ENCODE assay signal across 28 cellular contexts in the genomic region with DNA sequence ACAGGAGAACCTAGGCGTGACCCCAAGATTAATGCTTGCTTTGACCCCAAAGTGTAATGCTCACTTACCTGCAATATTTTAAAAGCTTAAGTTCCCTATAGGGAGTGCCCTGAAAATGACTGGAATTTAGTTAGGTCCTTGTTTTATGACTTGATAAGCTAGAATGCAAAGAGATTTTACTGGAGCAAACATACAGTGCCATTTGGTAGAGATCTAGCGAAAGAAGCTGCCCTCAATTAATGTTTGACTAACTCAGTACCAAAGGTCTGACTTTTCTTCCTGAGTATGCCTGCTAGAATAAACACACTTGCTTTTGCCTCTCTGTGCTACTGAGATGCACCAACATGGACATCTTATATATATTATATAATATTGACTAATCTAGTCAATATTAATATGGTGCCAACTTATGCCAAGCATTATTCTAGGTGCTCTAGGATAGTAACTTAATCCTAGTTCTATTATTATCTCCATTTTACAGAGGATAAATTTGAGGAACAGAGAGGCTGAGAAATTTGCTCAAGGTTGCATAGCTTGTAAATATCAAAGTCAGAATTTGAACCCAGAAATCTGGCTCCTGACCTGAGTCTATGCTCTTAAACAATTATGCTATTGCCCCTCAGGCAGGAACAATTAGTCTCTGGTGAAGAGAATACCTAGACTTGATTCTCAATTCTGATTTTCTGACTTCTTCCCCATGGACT. TPM values are rescaled to one million over a fixed set of nuclear protein-coding genes. Genes with fewer than 3 reads are reported as not detected.
A peak's percentile ranks its signal among the peaks of the same experiment; 100 is the strongest.
DNase-seq lines count a peak whose midpoint lies in the region; ATAC-seq, FAIRE-seq and TF ChIP-seq lines count a peak whose summit lies in the region.
"Had no signal": no experiment of that assay in that cellular context is flagged by ENCODE, and none has a peak within 500 bp of the region (broad histone marks: within the 10 kb centered on the region; RNA-seq: fewer than 3 reads in every experiment).

No MANE protein-coding gene starts in this region.

- no peaks in the 10 kb centered on the region for H3K79me2 ChIP-seq in HCT116 (ENCODE audit: insufficient read depth, low read length)

- POLR2A ChIA-PET in HCT116 (lab: Charles Lee) = interaction anchor here (0.8 to 1.9 kb wide), 3 partner anchors 7 to 17 kb away, joined by 3 to 7 read pairs (median 5); no protein-coding TSS in a partner anchor

- BruUV-seq in HCT116 (replicated peaks; lab: Mats Ljungman, UMichigan) = no TSS peak

- TF ChIP-seq RAD21 in HCT116 (IDR thresholded peaks at IDR 0.05; ENCODE audit: low read depth) = no peak
- peak; percentile 25 to 36 for TF ChIP-seq RAD21 in liver (IDR thresholded peaks at IDR 0.05)

- DNase-seq in HCT116 (ENCODE audit: low read depth, low spot score) (no peak), stomach (no peak), NCI-H187 (lab: John Stamatoyannopoulos, UW) (no peak)
- DNase-seq: activated CD4-positive, CD25-positive, alpha-beta regulatory T cell; activated CD8-positive, alpha-beta memory T cell treated with anti-CD3 and anti-CD28 coated beads, Interleukin-2, amount 10 ng/mL, durations not matched to agents 7 days and 5 days; activated naive CD4-positive, alpha-beta T cell treated with anti-CD3 and anti-CD28 coated beads for 36 hours; activated T-cell treated with anti-CD3 and anti-CD28 coated beads, Interleukin-2, amount 50 U/mL, for 72 hours; cortex of kidney; foreskin fibroblast; GM23248; head of caudate nucleus; KG1; MM.1S; NCI-H2081; NCI-H2227 treated with DMSO at 0.1 percent for 48 hours; NCI-H748 treated with DMSO at 0.1 percent for 48 hours; nephron progenitor cell; RPMI8226; spleen; T-helper 1 cell; trophoblast cell had no signal

- H3K9ac ChIP-seq in HCT116 (ENCODE audit: low read length) (no peak overlapping the region), liver (ENCODE audit: low read depth in 1 of 2, low read length in 2 of 2) (no peak overlapping the region)
- H3K9ac ChIP-seq: GM23248 had no signal

- intact Hi-C loops in HCT116 (cut with micrococcal nuclease) (no loop called here), stomach (cut with DNase I; ENCODE audit: low total_unique reads) (no loop called here)

- H4K20me1 ChIP-seq in HCT116 (ENCODE audit: insufficient read depth) = no peaks in the 10 kb centered on the region

- CTCF ChIA-PET in HCT116 (lab: Charles Lee) = interaction anchor here (0.6 to 3.6 kb wide), 5 partner anchors 8 to 42 kb away, joined by 3 to 22 read pairs (median 3); no protein-coding TSS in a partner anchor

- H3K27me3 ChIP-seq in HCT116 (ENCODE audit: insufficient read depth, low read length) (no peaks in the 10 kb centered on the region), liver (ENCODE audit: control insufficient read depth in 4 of 4, insufficient read depth in 4 of 4, low read length in 3 of 4) (no peaks in the 10 kb centered on the region), stomach (no peaks in the 10 kb centered on the region)
- H3K27me3 ChIP-seq: spleen had no signal

- H2AFZ ChIP-seq in HCT116 (ENCODE audit: low read depth, low read length, poor library complexity, severe bottlenecking) = no peak overlapping the region
- H2AFZ ChIP-seq: GM23248 had no signal

- RAD21 ChIA-PET in HCT116 (lab: Charles Lee; ENCODE audit: low non-redundant PET in 1 of 2, low total read pairs in 2 of 2, uncharacterized antibody in 2 of 2, unreplicated experiment in 2 of 2) = no interaction called here

- H3K36me3 ChIP-seq in HCT116 (ENCODE audit: control insufficient read depth in 1 of 2, insufficient read depth in 2 of 2, low read length in 2 of 2) = peaks cover 0 to 1% of the 10 kb centered on the region in 2 experiments; a peak in 2 of 4 replicates
- no peaks in the 10 kb centered on the region for H3K36me3 ChIP-seq in liver (ENCODE audit: control insufficient read depth in 4 of 4, insufficient read depth in 3 of 4, low read depth in 1 of 4, low read length in 3 of 4)
- peaks cover 0 to 2% (median under 1%) of the 10 kb centered on the region in 4 donors for H3K36me3 ChIP-seq in stomach

- peak; percentile 74 for FAIRE-seq in colon (lab: Jason Lieb, UNC)
- FAIRE-seq: bronchial epithelial cell, D721Med, GM12878 had no signal

- peaks cover 61 to 86% of the 10 kb centered on the region in 2 experiments for H3K4me1 ChIP-seq in HCT116 (ENCODE audit: control insufficient read depth in 1 of 2, insufficient read depth in 2 of 2, low read length in 2 of 2)
- H3K4me1 ChIP-seq in liver (ENCODE audit: control insufficient read depth in 4 of 4, insufficient read depth in 4 of 4, low read length in 3 of 4) = peaks cover 5 to 19% (median 13%) of the 10 kb centered on the region in 4 donors
- H3K4me1 ChIP-seq in stomach = peaks cover 13 to 63% (median 19%) of the 10 kb centered on the region in 4 donors

- no peak for ATAC-seq in HCT116
- ATAC-seq in GM21367 (IDR thresholded peaks at IDR 0.05; ENCODE audit: unreplicated experiment) = no peak
- ATAC-seq in GM21619 (IDR thresholded peaks at IDR 0.05; ENCODE audit: unreplicated experiment) = no peak
- ATAC-seq: activated CD8-positive, alpha-beta memory T cell treated with anti-CD3 and anti-CD28 coated beads, Interleukin-2, amount 10 ng/mL, durations not matched to agents 7 days and 5 days; activated T-cell treated with anti-CD3 and anti-CD28 coated beads, Interleukin-2, amount 50 U/mL, for 72 hours; GM12878 had no signal

- no peak for TF ChIP-seq CTCF in HCT116 (IDR thresholded peaks at IDR 0.05 in 2 of 3, conservative IDR thresholded peaks at IDR 0.05 in 1 of 3; ENCODE audit: borderline replicate concordance in 1 of 3, insufficient read depth in 1 of 3, low read depth in 2 of 3, low read length in 2 of 3)
- no peak for TF ChIP-seq CTCF in liver (IDR thresholded peaks at IDR 0.05; ENCODE audit: low read depth, low read length, missing input control)
- no peak for TF ChIP-seq CTCF in stomach (IDR thresholded peaks at IDR 0.05)

- no peak for TF ChIP-seq EP300 in stomach (IDR thresholded peaks at IDR 0.05)

- H3K9me2 ChIP-seq in HCT116 (ENCODE audit: insufficient read depth) = no peaks in the 10 kb centered on the region

- 37% methylated on average over 2 of the region's 2 CpGs for WGBS in liver
- 34 to 65% (median 58%) methylated on average over 2 of the region's 2 CpGs for WGBS in stomach, 5 donors

- no peaks in the 10 kb centered on the region for H3K9me3 ChIP-seq in HCT116 (ENCODE audit: control insufficient read depth in 1 of 2, insufficient read depth in 1 of 2, low read depth in 1 of 2, low read length in 2 of 2)
- H3K9me3 ChIP-seq in liver (ENCODE audit: control insufficient read depth in 4 of 4, low read length in 3 of 4) = no peaks in the 10 kb centered on the region
- H3K9me3 ChIP-seq in stomach = no peaks in the 10 kb centered on the region
- H3K9me3 ChIP-seq: spleen had no signal

- peak overlapping the region; percentile 3; the same call in 1 of the 2 replicates for H3K4me2 ChIP-seq in HCT116 (ENCODE audit: low read length)

- TF ChIP-seq POLR2A in HCT116 (IDR thresholded peaks at IDR 0.05; ENCODE audit: borderline replicate concordance, extremely low read depth, insufficient read depth, insufficient read length) (no peak), stomach (IDR thresholded peaks at IDR 0.05) (no peak)

- H3K27ac ChIP-seq in HCT116 (ENCODE audit: low read depth, low read length) = no peak overlapping the region
- no peak overlapping the region for H3K27ac ChIP-seq in liver (ENCODE audit: low read depth in 1 of 2, low read length in 2 of 2)
- peak overlapping the region in 3 of 5 donors; percentile 33 to 69 (median 52) for H3K27ac ChIP-seq in stomach
- H3K27ac ChIP-seq: GM23248, spleen had no signal

- H3K4me3 ChIP-seq in HCT116 (replicated peaks in 1 of 2; ENCODE audit: low read depth in 1 of 2, low read length in 2 of 2) (no peak overlapping the region), liver (ENCODE audit: low read depth in 1 of 3, low read length in 3 of 3) (no peak overlapping the region), stomach (no peak overlapping the region)
- H3K4me3 ChIP-seq: GM12878, GM23248, spleen had no signal

TF ChIP-seq in HCT116, 20 proteins besides CTCF, POLR2A, EP300 and RAD21 (continues in another document):
- TF ChIP-seq CEBPB (IDR thresholded peaks at IDR 0.05; ENCODE audit: low read depth) = no peak
- no peak for TF ChIP-seq TCF7L2 (IDR thresholded peaks at IDR 0.05; ENCODE audit: borderline replicate concordance, extremely low read depth, insufficient read depth, insufficient read length)
- no peak for TF ChIP-seq EGR1 (IDR thresholded peaks at IDR 0.05; ENCODE audit: low read depth)
- no peak for TF ChIP-seq SRF (IDR thresholded peaks at IDR 0.05; ENCODE audit: low read depth)
- TF ChIP-seq CBX3 (IDR thresholded peaks at IDR 0.05; ENCODE audit: low read depth) = no peak
- TF ChIP-seq SP1 (IDR thresholded peaks at IDR 0.05; ENCODE audit: low read depth) = no peak
- TF ChIP-seq FOSL1 (IDR thresholded peaks at IDR 0.05; ENCODE audit: low read depth) = no peak

TF ChIP-seq in liver, 16 proteins besides CTCF, POLR2A, EP300 and RAD21 (continues in another document):
- TF ChIP-seq HNF4A (conservative IDR thresholded peaks at IDR 0.05) = peak; percentile 76
- TF ChIP-seq, protein P1, sequence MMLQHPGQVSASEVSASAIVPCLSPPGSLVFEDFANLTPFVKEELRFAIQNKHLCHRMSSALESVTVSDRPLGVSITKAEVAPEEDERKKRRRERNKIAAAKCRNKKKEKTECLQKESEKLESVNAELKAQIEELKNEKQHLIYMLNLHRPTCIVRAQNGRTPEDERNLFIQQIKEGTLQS (IDR thresholded peaks at IDR 0.05) = no peak

RNA-seq across cellular contexts. Expression of a gene that starts 18.2 kb away (rescaled TPM):
- total RNA-seq in HCT116 (2021; ENCODE audit: unreplicated experiment) (340 TPM), liver (10 to 100 TPM in 1 of 2 donors, 1 to 10 TPM in 1; 7.0 to 23.1 TPM), stomach (100 to 1,000 TPM in 2 of 5 donors, 10 to 100 TPM in 2, 1 to 10 TPM in 1; 6.4 to 308 (median 53.9) TPM)
- 152 and 230 TPM in 2 replicates for polyA plus RNA-seq in HCT116 (2012)
- polyA plus RNA-seq in liver (10 to 100 TPM; 47.8 to 99.5 TPM), stomach (100 to 1,000 TPM; 220 to 830 (median 399) TPM)

Comparison
In these comparisons a context has a peak if more than half of its experiments do, and no peak if none do; other contexts are left out.
1. H3K27ac ChIP-seq: peak in stomach (3 of 5); none in HCT116 (single experiment) and liver (0 of 2).